ENCODE assay signal across 7 cellular contexts in genomic region chr22:46593211-46593676, GRCh38. TPM values are rescaled to one million over a fixed set of nuclear protein-coding genes. Genes with fewer than 3 reads are reported as not detected.
DNase-seq lines count a peak whose midpoint lies in the region; ATAC-seq and TF ChIP-seq lines count a peak whose summit lies in the region.

No MANE protein-coding gene starts in this region.

- H3K27ac ChIP-seq in gastroesophageal sphincter, result peak overlapping the region in 3 of 4 donors; percentile 11 to 71 (median 66)
- H3K27ac ChIP-seq in WERI-Rb-1, result no peak overlapping the region

- DNase-seq in GM20000 (ENCODE audit: low spot score) (peak; percentile 66), NCI-H1694 treated with DMSO at 0.1 percent for 48 hours (lab: John Stamatoyannopoulos, UW) (no peak), WERI-Rb-1 (no peak)
- peak; percentile 53 for DNase-seq in stimulated activated naive CD8-positive, alpha-beta T cell treated with anti-CD3 and anti-CD28 coated beads, Interleukin-15, Interleukin-2, amounts not matched to agents 100 U/mL and 50 U/mL, for 24 hours

- H3K4me3 ChIP-seq in gastroesophageal sphincter (peak overlapping the region in 1 of 2 donors; percentile 12), WERI-Rb-1 (ENCODE audit: low read depth, low read length) (no peak overlapping the region)

- peaks cover 0 to 45% (median 10%) of the 10 kb centered on the region in 3 donors for H3K4me1 ChIP-seq in gastroesophageal sphincter

- ATAC-seq in gastroesophageal sphincter, result peak; percentile 59
- ATAC-seq in stimulated activated naive CD8-positive, alpha-beta T cell treated with anti-CD3 and anti-CD28 coated beads, Interleukin-15, Interleukin-2, amounts not matched to agents 100 U/mL and 50 U/mL, for 24 hours, result peak; percentile 44
- no peak for ATAC-seq in GM21723 (IDR thresholded peaks at IDR 0.05; ENCODE audit: unreplicated experiment)

- TF ChIP-seq EP300 in gastroesophageal sphincter (IDR thresholded peaks at IDR 0.05), result no peak

- H3K36me3 ChIP-seq in gastroesophageal sphincter, result no peaks in the 10 kb centered on the region
- no peaks in the 10 kb centered on the region for H3K36me3 ChIP-seq in WERI-Rb-1

- TF ChIP-seq CTCF in GM20000 (IDR thresholded peaks at IDR 0.05; ENCODE audit: extremely low read depth, missing control alignments) (no peak), gastroesophageal sphincter (IDR thresholded peaks at IDR 0.05) (no peak), WERI-Rb-1 (IDR thresholded peaks at IDR 0.05; ENCODE audit: low read depth, low read length) (no peak)

- TF ChIP-seq POLR2A in Raji (IDR thresholded peaks at IDR 0.05; ENCODE audit: insufficient read depth, low read depth, low read length) (peak; percentile 36; the same call in 1 of the 2 replicates), gastroesophageal sphincter (IDR thresholded peaks at IDR 0.05) (peak in 1 of 2 donors; percentile 37)

- H3K9me3 ChIP-seq in gastroesophageal sphincter (no peaks in the 10 kb centered on the region), WERI-Rb-1 (ENCODE audit: severe bottlenecking) (no peaks in the 10 kb centered on the region)

- H3K27me3 ChIP-seq in gastroesophageal sphincter (no peaks in the 10 kb centered on the region), WERI-Rb-1 (ENCODE audit: insufficient read depth, low read depth, severe bottlenecking) (no peaks in the 10 kb centered on the region)

- WGBS in gastroesophageal sphincter (ENCODE audit: low coverage in 1 of 2), 2 donors, result 63 to 80% methylated on average over 9 to 12 of the region's 19 CpGs

RNA-seq across cellular contexts. Expression of gene GRAMD4, which starts 26.9 kb away (rescaled TPM):
- 10 to 100 TPM; 10.8 to 53.3 (median 33.2) TPM for total RNA-seq in gastroesophageal sphincter

RNA-seq across cellular contexts. Expression of gene CELSR1, which starts 55.8 kb away (rescaled TPM):
- total RNA-seq in gastroesophageal sphincter, result 1 to 10 TPM; 1.7 to 4.8 (median 4.3) TPM

Comparison
In these comparisons a context has a peak if more than half of its experiments do, and no peak if none do; other contexts are left out.
1. DNase-seq: peak in GM20000 (single experiment) and stimulated activated naive CD8-positive, alpha-beta T cell treated with anti-CD3 and anti-CD28 coated beads, Interleukin-15, Interleukin-2, amounts not matched to agents 100 U/mL and 50 U/mL, for 24 hours (single experiment); none in NCI-H1694 treated with DMSO at 0.1 percent for 48 hours (single experiment) and WERI-Rb-1 (single experiment).